ENCODE assay signal across 3 cellular contexts in genomic region chr3:141017366-141018322, GRCh38. TPM values are rescaled to one million over a fixed set of nuclear protein-coding genes. Genes with fewer than 3 reads are reported as not detected.
"Had no signal": no experiment of that assay in that cellular context is flagged by ENCODE, and none has a peak within 500 bp of the region (broad histone marks: within the 10 kb centered on the region; RNA-seq: fewer than 3 reads in every experiment).

No MANE protein-coding gene starts in this region.

RNA-seq across cellular contexts. Expression of gene SPSB4, which starts 33.5 kb away (rescaled TPM):
- total RNA-seq: colonic mucosa, fibroblast of lung, foreskin keratinocyte had no signal
- polyA plus RNA-seq: fibroblast of lung had no signal
